ENCODE assay signal across 30 cellular contexts in the genomic region with DNA sequence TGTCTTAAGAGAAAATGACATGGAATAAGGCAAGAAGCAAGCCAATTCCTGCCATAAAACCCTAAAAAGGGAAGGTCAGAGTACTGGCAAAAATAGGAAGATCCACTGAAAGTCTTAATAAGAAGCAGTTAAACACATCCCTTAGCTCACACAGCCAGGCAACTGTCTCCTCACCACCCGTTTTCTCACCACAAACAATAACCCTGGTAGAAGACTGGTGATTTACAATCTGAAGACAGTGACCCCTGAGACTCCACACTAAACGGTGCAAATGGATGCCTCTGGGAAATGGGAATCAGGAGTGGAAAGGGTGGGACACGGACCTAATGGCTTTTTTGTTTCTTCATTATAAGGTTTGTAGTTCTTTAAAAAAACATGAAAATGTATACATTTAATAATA. TPM values are rescaled to one million over a fixed set of nuclear protein-coding genes. Genes with fewer than 3 reads are reported as not detected.
DNase-seq lines count a peak whose midpoint lies in the region; ATAC-seq, FAIRE-seq and TF ChIP-seq lines count a peak whose summit lies in the region.
"Had no signal": no experiment of that assay in that cellular context is flagged by ENCODE, and none has a peak within 500 bp of the region (broad histone marks: within the 10 kb centered on the region; RNA-seq: fewer than 3 reads in every experiment).

No MANE protein-coding gene starts in this region.

- no peak overlapping the region for H2AFZ ChIP-seq in mammary epithelial cell (ENCODE audit: low read depth, low read length)

- TF ChIP-seq POLR2A in right lobe of liver (IDR thresholded peaks at IDR 0.05), result no peak

- ATAC-seq in right lobe of liver, result no peak
- ATAC-seq: stimulated activated naive CD8-positive, alpha-beta T cell treated with anti-CD3 and anti-CD28 coated beads, Interleukin-15, Interleukin-2, amounts not matched to agents 100 U/mL and 50 U/mL, for 24 hours had no signal

- H3K9me3 Mint-ChIP-seq in MCF 10A (ENCODE audit: unreplicated experiment), result peaks cover 6% of the 10 kb centered on the region
- H3K9me3 Mint-ChIP-seq in chondrocyte (ENCODE audit: low read depth), result peaks cover 4% of the 10 kb centered on the region
- peaks cover 8% of the 10 kb centered on the region for H3K9me3 Mint-ChIP-seq in nephron progenitor cell
- H3K9me3 Mint-ChIP-seq: activated T-cell treated with anti-CD3 and anti-CD28 coated beads, Interleukin-2, amount 50 U/mL, for 24 hours had no signal

- H3K4me1 ChIP-seq in mammary epithelial cell (ENCODE audit: insufficient read depth, low read length) (no peaks in the 10 kb centered on the region), tibial artery (peaks cover 0 to 40% (median 11%) of the 10 kb centered on the region in 4 donors), small intestine (ENCODE audit: control insufficient read depth in 2 of 2, insufficient read depth in 1 of 2, low read depth in 1 of 2, low read length in 1 of 2) (no peaks in the 10 kb centered on the region), right lobe of liver (no peaks in the 10 kb centered on the region)
- H3K4me1 ChIP-seq: left lung, testis, uterus had no signal

- H3K4me3 ChIP-seq in mammary epithelial cell (replicated peaks in 1 of 3; ENCODE audit: insufficient read depth in 1 of 3, low read depth in 2 of 3, low read length in 3 of 3), result no peak overlapping the region
- H3K4me3 ChIP-seq in tibial artery, result no peak overlapping the region
- no peak overlapping the region for H3K4me3 ChIP-seq in small intestine (ENCODE audit: low read depth in 1 of 2, low read length in 2 of 2)
- H3K4me3 ChIP-seq in right lobe of liver, result no peak overlapping the region
- H3K4me3 ChIP-seq: left lung, skin epidermis, testis, uterus had no signal

- 52% methylated on average over 3 of the region's 3 CpGs for WGBS in mammary epithelial cell (ENCODE audit: low coverage, missing lambda C conversion rate)
- 35 to 46% (median 37%) methylated on average over 3 of the region's 3 CpGs for WGBS in small intestine, 3 donors
- 47% methylated on average over 3 of the region's 3 CpGs for WGBS in right lobe of liver (ENCODE audit: insufficient coverage, low coverage, low lambda C conversion rate, missing lambda C conversion rate)

- DNase-seq in MCF 10A (ENCODE audit: unreplicated experiment) (no peak), mammary epithelial cell (no peak), chondrocyte (ENCODE audit: low spot score) (no peak), nephron progenitor cell (peak; percentile 10), tibial artery (no peak), small intestine (no peak), GM20000 (ENCODE audit: low spot score) (no peak), right lobe of liver (no peak)
- DNase-seq: activated CD4-positive, alpha-beta T cell treated with anti-CD3 and anti-CD28 coated beads for 48 hours; activated effector memory CD4-positive, alpha-beta T cell treated with anti-CD3 and anti-CD28 coated beads, Interleukin-2, amount 50 U/mL, for 16 hours; activated T-cell treated with anti-CD3 and anti-CD28 coated beads, Interleukin-2, amount 50 U/mL, for 24 hours; effector memory CD4-positive, alpha-beta T cell; H7; Kasumi-1; left lung; naive B cell; NCI-H774; SIG-M5; stimulated activated CD4-positive, alpha-beta T cell treated with anti-CD3 and anti-CD28 coated beads, Interleukin-2, amount 100 ng/mL, for 24 hours; stimulated activated naive CD8-positive, alpha-beta T cell treated with anti-CD3 and anti-CD28 coated beads, Interleukin-15, Interleukin-2, amounts not matched to agents 100 U/mL and 50 U/mL, for 24 hours; T1000; testis; uterus had no signal

- H3K79me2 ChIP-seq in mammary epithelial cell (ENCODE audit: insufficient read depth, low read length), result no peaks in the 10 kb centered on the region

- CTCF ChIA-PET in MCF 10A (lab: Yijun Ruan, JAX), result interaction anchor here (0.7 kb wide), 1 partner anchor 30 kb away, joined by 3 read pairs; no protein-coding TSS in a partner anchor
- CTCF ChIA-PET in mammary epithelial cell (lab: Charles Lee; ENCODE audit: low non-redundant PET), result no interaction called here

- in situ Hi-C loops in mammary epithelial cell (cut with MboI; ENCODE audit: low sequenced_read_pairs in 2 of 2), result no loop called here

- no peak overlapping the region for H3K27ac ChIP-seq in mammary epithelial cell (ENCODE audit: insufficient read depth, low read depth, low read length)
- peak overlapping the region; percentile 64 to 70 for H3K27ac ChIP-seq in tibial artery
- H3K27ac ChIP-seq in small intestine (ENCODE audit: low read depth in 1 of 2, low read length in 1 of 2), result no peak overlapping the region
- H3K27ac ChIP-seq in right lobe of liver, result no peak overlapping the region
- H3K27ac ChIP-seq: left lung, testis, uterus had no signal

- H3K4me2 ChIP-seq in mammary epithelial cell (ENCODE audit: insufficient read depth, low read depth, low read length), result no peak overlapping the region

- H3K27me3 ChIP-seq in mammary epithelial cell (ENCODE audit: insufficient read depth, low read length) (no peaks in the 10 kb centered on the region), tibial artery (no peaks in the 10 kb centered on the region), small intestine (ENCODE audit: control insufficient read depth in 2 of 2, insufficient read depth in 2 of 2, low read length in 2 of 2) (no peaks in the 10 kb centered on the region), right lobe of liver (no peaks in the 10 kb centered on the region)
- H3K27me3 ChIP-seq: left lung, testis, uterus had no signal

- no peak for TF ChIP-seq CTCF in MCF 10A (IDR thresholded peaks at IDR 0.05; ENCODE audit: unreplicated experiment)
- no peak for TF ChIP-seq CTCF in mammary epithelial cell (conservative IDR thresholded peaks at IDR 0.05 in 1 of 2, IDR thresholded peaks at IDR 0.05 in 1 of 2; ENCODE audit: extremely low read depth in 1 of 2, insufficient read depth in 1 of 2, low read depth in 1 of 2, low read length in 2 of 2)
- TF ChIP-seq CTCF in chondrocyte (IDR thresholded peaks at IDR 0.05), result no peak
- TF ChIP-seq CTCF in nephron progenitor cell (IDR thresholded peaks at IDR 0.05), result no peak
- no peak for TF ChIP-seq CTCF in tibial artery (IDR thresholded peaks at IDR 0.05)
- TF ChIP-seq CTCF in GM20000 (IDR thresholded peaks at IDR 0.05; ENCODE audit: extremely low read depth, missing control alignments), result no peak
- TF ChIP-seq CTCF in right lobe of liver (IDR thresholded peaks at IDR 0.05), result no peak

- intact Hi-C loops in MCF 10A (cut with micrococcal nuclease), result no loop called here
- intact Hi-C loops in mammary epithelial cell (cut with micrococcal nuclease), result no loop called here
- intact Hi-C loops in tibial artery (cut with DNase I; ENCODE audit: low total_unique reads), result no loop called here
- intact Hi-C loops in right lobe of liver (cut with DNase I), result no loop called here

- no peaks in the 10 kb centered on the region for H3K27me3 Mint-ChIP-seq in MCF 10A (ENCODE audit: insufficient read depth, unreplicated experiment)
- no peaks in the 10 kb centered on the region for H3K27me3 Mint-ChIP-seq in chondrocyte (ENCODE audit: low read depth)
- H3K27me3 Mint-ChIP-seq in nephron progenitor cell (ENCODE audit: low read depth, poor library complexity), result no peaks in the 10 kb centered on the region

- H3K9me3 ChIP-seq in mammary epithelial cell (replicated peaks; ENCODE audit: insufficient read depth, low read length) (no peaks in the 10 kb centered on the region), tibial artery (no peaks in the 10 kb centered on the region), small intestine (ENCODE audit: control insufficient read depth, low read depth) (no peaks in the 10 kb centered on the region), right lobe of liver (no peaks in the 10 kb centered on the region)
- H3K9me3 ChIP-seq: left lung, testis, uterus had no signal

- H3K27ac Mint-ChIP-seq in MCF 10A (ENCODE audit: low read depth, unreplicated experiment), result peak overlapping the region; percentile 86
- peak overlapping the region; percentile 84 for H3K27ac Mint-ChIP-seq in chondrocyte (ENCODE audit: unreplicated experiment)
- H3K27ac Mint-ChIP-seq in nephron progenitor cell, result peak overlapping the region; percentile 61
- H3K27ac Mint-ChIP-seq: activated naive CD8-positive, alpha-beta T cell; activated T-cell treated with anti-CD3 and anti-CD28 coated beads, Interleukin-2, amount 50 U/mL, for 24 hours; naive B cell had no signal

- H3K4me3 Mint-ChIP-seq in MCF 10A (ENCODE audit: unreplicated experiment) (no peak overlapping the region), chondrocyte (ENCODE audit: unreplicated experiment) (no peak overlapping the region), nephron progenitor cell (peak overlapping the region; percentile 47)
- H3K4me3 Mint-ChIP-seq: activated naive CD8-positive, alpha-beta T cell; activated T-cell treated with anti-CD3 and anti-CD28 coated beads, Interleukin-2, amount 50 U/mL, for 24 hours; naive B cell had no signal

- H3K4me1 Mint-ChIP-seq in MCF 10A (ENCODE audit: insufficient read depth, unreplicated experiment) (peaks cover 9% of the 10 kb centered on the region), chondrocyte (ENCODE audit: low read depth) (peaks cover 54% of the 10 kb centered on the region), nephron progenitor cell (peaks cover 60% of the 10 kb centered on the region)
- H3K4me1 Mint-ChIP-seq: naive B cell had no signal

- FAIRE-seq in small intestine (lab: Jason Lieb, UNC), result no peak
- FAIRE-seq: GM12891, HepG2, islet of Langerhans had no signal

- dilution Hi-C loops in mammary epithelial cell (cut with HindIII; ENCODE audit: low sequenced_read_pairs), result no loop called here

- H3K9ac ChIP-seq in mammary epithelial cell (ENCODE audit: insufficient read depth, low read length), result no peak overlapping the region

- POLR2A ChIA-PET in MCF 10A (lab: Yijun Ruan, JAX), result no interaction called here

- H3K36me3 ChIP-seq in mammary epithelial cell (ENCODE audit: insufficient read depth, low read length), result no peaks in the 10 kb centered on the region
- H3K36me3 ChIP-seq in tibial artery, result no peaks in the 10 kb centered on the region
- no peaks in the 10 kb centered on the region for H3K36me3 ChIP-seq in small intestine (ENCODE audit: control insufficient read depth in 2 of 2, insufficient read depth in 2 of 2, low read length in 2 of 2)
- H3K36me3 ChIP-seq in right lobe of liver, result no peaks in the 10 kb centered on the region
- H3K36me3 ChIP-seq: left lung, uterus had no signal

- BruUV-seq in MCF 10A (replicated peaks; lab: Mats Ljungman, UMichigan) (no TSS peak), mammary epithelial cell (replicated peaks; lab: Mats Ljungman, UMichigan) (no TSS peak)

- no peaks in the 10 kb centered on the region for H4K20me1 ChIP-seq in mammary epithelial cell (ENCODE audit: insufficient read depth, low read length)

- H3K36me3 Mint-ChIP-seq in MCF 10A (ENCODE audit: insufficient read depth, unreplicated experiment), result no peaks in the 10 kb centered on the region
- H3K36me3 Mint-ChIP-seq in chondrocyte (ENCODE audit: low read depth), result peaks cover 2% of the 10 kb centered on the region
- H3K36me3 Mint-ChIP-seq in nephron progenitor cell (ENCODE audit: low read depth), result peaks cover 5% of the 10 kb centered on the region
- H3K36me3 Mint-ChIP-seq: activated naive CD8-positive, alpha-beta T cell; naive B cell had no signal

RNA-seq across cellular contexts. Expression of a gene that starts 37.4 kb away (rescaled TPM):
- total RNA-seq in MCF 10A (2022) (not detected in 2 replicates), mammary epithelial cell (under 1 TPM in 1 of 2 donors, not detected in 1; 0.33 TPM), chondrocyte (13.8 to 31.0 TPM (median 14.3 TPM) in 3 replicates), right lobe of liver (under 1 TPM; 0.11 to 0.31 (median 0.17) TPM)
- polyA plus RNA-seq in mammary epithelial cell (not detected), small intestine (1 to 10 TPM in 1 of 3 donors, under 1 TPM in 2; 0.22 to 6.4 (median 0.27) TPM)
- polyA minus RNA-seq in mammary epithelial cell, result 4.9 TPM
- total RNA-seq: epithelial cell of proximal tubule, pulmonary artery endothelial cell had no signal

Comparison
In these comparisons a context has a peak if more than half of its experiments do, and no peak if none do; other contexts are left out.
1. H3K27ac ChIP-seq: peak in tibial artery (2 of 2); none in mammary epithelial cell (single experiment), small intestine (0 of 2) and right lobe of liver (0 of 3).
2. RNA of a gene that starts 37.4 kb away (total RNA-seq): 13.8 to 31.0 TPM in chondrocyte; 0.33 TPM in mammary epithelial cell, 0.11 to 0.31 TPM in right lobe of liver and not detected in MCF 10A; every median in the first group is over 10 times any median in the second.
3. Peak in every context shown above with its lines, with median percentiles within 50 percentile points of each other: H3K27ac Mint-ChIP-seq.